ENCODE assay signal across 12 cellular contexts in the genomic region with DNA sequence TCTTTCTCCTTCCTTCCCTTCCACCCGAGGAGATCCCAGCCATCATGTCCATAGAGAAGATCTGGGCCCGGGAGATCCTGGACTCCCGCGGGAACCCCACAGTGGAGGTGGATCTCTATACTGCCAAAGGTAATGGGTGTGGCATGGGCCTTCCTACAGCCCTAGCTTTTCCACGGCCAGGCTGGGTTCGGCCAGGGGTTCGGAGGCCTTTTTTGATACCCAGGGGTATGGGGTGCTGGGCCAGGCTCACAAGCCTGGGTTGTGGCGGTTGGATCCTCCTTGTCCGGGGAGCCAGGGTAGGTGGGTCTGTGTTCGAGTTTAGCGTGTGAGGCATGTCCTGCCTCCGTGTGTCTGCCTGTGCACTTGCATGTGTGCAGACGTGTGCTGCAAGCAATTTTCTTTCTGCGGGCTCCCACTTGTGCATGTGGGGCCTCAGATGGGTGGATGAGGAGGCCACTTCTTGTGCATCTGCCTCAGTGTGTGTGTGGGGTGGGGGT. TPM values are rescaled to one million over a fixed set of nuclear protein-coding genes. Genes with fewer than 3 reads are reported as not detected.
DNase-seq lines count a peak whose midpoint lies in the region; ATAC-seq and TF ChIP-seq lines count a peak whose summit lies in the region.
"Had no signal": no experiment of that assay in that cellular context is flagged by ENCODE, and none has a peak within 500 bp of the region (broad histone marks: within the 10 kb centered on the region; RNA-seq: fewer than 3 reads in every experiment).

No MANE protein-coding gene starts in this region.

- POLR2A ChIA-PET in activated B cell treated with CpG ODN at 0.5 μM for 24 hours (lab: Charles Lee): interaction anchor here (2.0 to 3.1 kb wide), 4 partner anchors 11 to 43 kb away, joined by 7 to 13 read pairs (median 9); partner anchors contain the start of genes C12orf57, LRRC23, RNU7-1 and SPSB2

- H3K4me1 ChIP-seq in iPS-15b (ENCODE audit: control insufficient read depth, insufficient read depth, low read length): peaks cover 16% of the 10 kb centered on the region

- H3K4me1 Mint-ChIP-seq in activated CD8-positive, alpha-beta memory T cell treated with anti-CD3 and anti-CD28 coated beads, Interleukin-2, amount 10 ng/mL, durations not matched to agents 7 days and 5 days: peaks cover 52% of the 10 kb centered on the region
- H3K4me1 Mint-ChIP-seq in activated B cell treated with CpG ODN at 0.5 μM for 24 hours: peaks cover 34% of the 10 kb centered on the region

- no peaks in the 10 kb centered on the region for H3K27me3 Mint-ChIP-seq in activated CD8-positive, alpha-beta memory T cell treated with anti-CD3 and anti-CD28 coated beads, Interleukin-2, amount 10 ng/mL, durations not matched to agents 7 days and 5 days
- peaks cover 2% of the 10 kb centered on the region for H3K27me3 Mint-ChIP-seq in activated B cell treated with CpG ODN at 0.5 μM for 24 hours

- no peaks in the 10 kb centered on the region for H3K9me3 ChIP-seq in iPS-15b (ENCODE audit: control insufficient read depth, insufficient read depth, low read length)
- H3K9me3 ChIP-seq: heart right ventricle had no signal

- no peak for DNase-seq in activated CD8-positive, alpha-beta memory T cell treated with anti-CD3 and anti-CD28 coated beads, Interleukin-2, amount 10 ng/mL, durations not matched to agents 7 days and 5 days
- DNase-seq in activated CD8-positive, alpha-beta memory T cell treated with anti-CD3 and anti-CD28 coated beads, Interleukin-2, amount 50 U/mL, for 4 hours: no peak
- DNase-seq in activated B cell treated with CpG ODN at 0.5 μM for 24 hours (no peak), substantia nigra (lab: John Stamatoyannopoulos, UW) (no peak), caudate nucleus (lab: John Stamatoyannopoulos, UW) (no peak), Right ventricle myocardium inferior (ENCODE audit: missing footprints) (no peak)
- DNase-seq in activated CD4-positive, CD25-positive, alpha-beta regulatory T cell treated with anti-CD3 and anti-CD28 coated beads, Interleukin-2, amount 50 U/mL, for 72 hours: no peak
- DNase-seq: MV-4-11; NK-92 treated with Interleukin-12 subunit alpha and Interleukin-12 subunit beta, amount 100 ng/mL, for 24 hours; stimulated activated CD4-positive, alpha-beta T cell treated with anti-CD3 and anti-CD28 coated beads, Interleukin-4, amount 100 ng/mL, for 4 hours had no signal

- peaks cover 27% of the 10 kb centered on the region for H3K36me3 Mint-ChIP-seq in activated CD8-positive, alpha-beta memory T cell treated with anti-CD3 and anti-CD28 coated beads, Interleukin-2, amount 10 ng/mL, durations not matched to agents 7 days and 5 days
- peaks cover 19% of the 10 kb centered on the region for H3K36me3 Mint-ChIP-seq in activated B cell treated with CpG ODN at 0.5 μM for 24 hours (ENCODE audit: low read depth)

- no peaks in the 10 kb centered on the region for H3K27me3 ChIP-seq in iPS-15b (ENCODE audit: control insufficient read depth, insufficient read depth, low read length)

- no peak for ATAC-seq in activated CD8-positive, alpha-beta memory T cell treated with anti-CD3 and anti-CD28 coated beads, Interleukin-2, amount 10 ng/mL, durations not matched to agents 7 days and 5 days
- ATAC-seq in activated B cell treated with CpG ODN at 0.5 μM for 24 hours (ENCODE audit: low read depth) (no peak), Right ventricle myocardium inferior (no peak)

- CTCF ChIA-PET in activated CD8-positive, alpha-beta memory T cell treated with anti-CD3 and anti-CD28 coated beads, Interleukin-2, amount 10 ng/mL, durations not matched to agents 7 days and 5 days (lab: Charles Lee): interaction anchor here (1.8 to 4.7 kb wide), 4 partner anchors 9 to 193 kb away, joined by 4 to 22 read pairs (median 8); partner anchors contain the start of genes C1RL and SPSB2
- CTCF ChIA-PET in activated B cell treated with CpG ODN at 0.5 μM for 24 hours (lab: Charles Lee): interaction anchor here (1.8 kb wide), 1 partner anchor 9 kb away, joined by 5 read pairs; no protein-coding TSS in a partner anchor

- H3K27ac ChIP-seq in substantia nigra (ENCODE audit: low read depth, low read length, poor library complexity, severe bottlenecking): peak overlapping the region; percentile 38
- no peak overlapping the region for H3K27ac ChIP-seq in caudate nucleus (ENCODE audit: low read depth, low read length)

- H3K4me3 ChIP-seq in iPS-15b (ENCODE audit: low read depth, low read length): peak overlapping the region; percentile 86

- no peak for TF ChIP-seq CTCF in activated B cell treated with CpG ODN at 0.5 μM for 24 hours (IDR thresholded peaks at IDR 0.05)

- peak overlapping the region; percentile 92 for H3K4me3 Mint-ChIP-seq in activated CD8-positive, alpha-beta memory T cell treated with anti-CD3 and anti-CD28 coated beads, Interleukin-2, amount 10 ng/mL, durations not matched to agents 7 days and 5 days
- peak overlapping the region; percentile 60 for H3K4me3 Mint-ChIP-seq in activated B cell treated with CpG ODN at 0.5 μM for 24 hours

- H3K9ac ChIP-seq in iPS-15b (ENCODE audit: low read depth, low read length): peak overlapping the region; percentile 47

- intact Hi-C loops in activated B cell treated with CpG ODN at 0.5 μM for 24 hours (cut with micrococcal nuclease) (no loop called here), Right ventricle myocardium inferior (cut with DNase I) (no loop called here)

- H3K9me3 Mint-ChIP-seq in activated CD8-positive, alpha-beta memory T cell treated with anti-CD3 and anti-CD28 coated beads, Interleukin-2, amount 10 ng/mL, durations not matched to agents 7 days and 5 days (ENCODE audit: low read depth): no peaks in the 10 kb centered on the region
- no peaks in the 10 kb centered on the region for H3K9me3 Mint-ChIP-seq in activated B cell treated with CpG ODN at 0.5 μM for 24 hours

- H3K27ac Mint-ChIP-seq in activated CD8-positive, alpha-beta memory T cell treated with anti-CD3 and anti-CD28 coated beads, Interleukin-2, amount 10 ng/mL, durations not matched to agents 7 days and 5 days: no peak overlapping the region
- no peak overlapping the region for H3K27ac Mint-ChIP-seq in activated B cell treated with CpG ODN at 0.5 μM for 24 hours

- peaks cover 33% of the 10 kb centered on the region for H3K36me3 ChIP-seq in iPS-15b (ENCODE audit: control insufficient read depth, insufficient read depth, low read length)

RNA-seq across cellular contexts. Expression of gene ENO2, which starts 1.5 kb away (rescaled TPM):
- total RNA-seq in activated CD8-positive, alpha-beta memory T cell treated with anti-CD3 and anti-CD28 coated beads, Interleukin-2, amount 10 ng/mL, durations not matched to agents 7 days and 5 days: 100 to 1,000 TPM; 106 to 171 TPM
- total RNA-seq in activated B cell treated with CpG ODN at 0.5 μM for 24 hours (20.9 and 31.0 TPM in 2 replicates), Right ventricle myocardium inferior (10.2 TPM)

RNA-seq across cellular contexts. Expression of gene LRRC23, which starts 11.2 kb away (rescaled TPM):
- total RNA-seq in activated CD8-positive, alpha-beta memory T cell treated with anti-CD3 and anti-CD28 coated beads, Interleukin-2, amount 10 ng/mL, durations not matched to agents 7 days and 5 days: 1 to 10 TPM; 4.9 to 8.7 TPM
- total RNA-seq in activated B cell treated with CpG ODN at 0.5 μM for 24 hours (7.7 and 8.8 TPM in 2 replicates), Right ventricle myocardium inferior (9.4 TPM)

RNA-seq across cellular contexts. Expression of gene ATN1, which starts 11.9 kb away (rescaled TPM):
- total RNA-seq in activated CD8-positive, alpha-beta memory T cell treated with anti-CD3 and anti-CD28 coated beads, Interleukin-2, amount 10 ng/mL, durations not matched to agents 7 days and 5 days: 10 to 100 TPM; 38.3 to 40.1 TPM
- total RNA-seq in activated B cell treated with CpG ODN at 0.5 μM for 24 hours: 42.8 and 50.9 TPM in 2 replicates
- total RNA-seq in Right ventricle myocardium inferior: 78.9 TPM

RNA-seq across cellular contexts. Expression of gene RNU7-1, which starts 27.8 kb away (rescaled TPM):
- not detected for total RNA-seq in activated CD8-positive, alpha-beta memory T cell treated with anti-CD3 and anti-CD28 coated beads, Interleukin-2, amount 10 ng/mL, durations not matched to agents 7 days and 5 days
- total RNA-seq in activated B cell treated with CpG ODN at 0.5 μM for 24 hours (not detected in 2 replicates), Right ventricle myocardium inferior (not detected)
- total RNA-seq: heart right ventricle had no signal

RNA-seq across cellular contexts. Expression of gene C12orf57, which starts 28.0 kb away (rescaled TPM):
- total RNA-seq in activated CD8-positive, alpha-beta memory T cell treated with anti-CD3 and anti-CD28 coated beads, Interleukin-2, amount 10 ng/mL, durations not matched to agents 7 days and 5 days: 100 to 1,000 TPM; 120 to 132 TPM
- total RNA-seq in activated B cell treated with CpG ODN at 0.5 μM for 24 hours: 54.8 and 63.4 TPM in 2 replicates
- 250 TPM for total RNA-seq in Right ventricle myocardium inferior
